In the genomic region with DNA sequence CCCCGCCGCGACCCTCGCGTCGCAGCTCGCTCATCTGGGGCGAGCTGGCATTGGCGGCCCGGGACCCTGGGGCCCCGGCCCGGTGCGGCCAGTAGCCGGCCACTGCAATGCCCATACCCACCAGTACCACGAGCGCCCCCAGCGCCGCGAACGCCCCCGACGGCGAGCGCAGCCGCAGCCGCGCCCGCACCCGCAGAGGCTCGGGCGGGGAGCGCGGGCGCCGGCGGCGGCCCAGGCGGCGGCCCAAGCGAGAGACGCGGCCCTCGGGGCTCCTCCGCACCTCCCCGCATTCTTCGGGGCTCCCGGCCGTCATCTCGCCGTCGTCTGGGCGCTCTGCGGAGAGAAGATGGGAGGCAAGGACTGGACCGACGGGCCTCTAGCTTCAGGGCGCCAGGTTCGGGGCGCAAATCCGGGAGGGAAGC, we compare ENCODE assay signal across 10 cellular contexts. TPM values are rescaled to one million over a fixed set of nuclear protein-coding genes. Genes with fewer than 3 reads are reported as not detected.
DNase-seq lines count a peak whose midpoint lies in the region; ATAC-seq, FAIRE-seq and TF ChIP-seq lines count a peak whose summit lies in the region.
"Had no signal": no experiment of that assay in that cellular context is flagged by ENCODE, and none has a peak within 500 bp of the region (broad histone marks: within the 10 kb centered on the region; RNA-seq: fewer than 3 reads in every experiment).

No MANE protein-coding gene starts in this region.

- TF ChIP-seq CTCF in HFF-Myc (IDR thresholded peaks at IDR 0.05; ENCODE audit: low read depth, low read length, missing control alignments) (no peak), epithelial cell of esophagus (IDR thresholded peaks at IDR 0.05; ENCODE audit: insufficient read depth, low read depth, low read length, missing control alignments) (no peak), neural progenitor cell (IDR thresholded peaks at IDR 0.05) (peak; percentile 22)

- H3K4me3 ChIP-seq in HFF-Myc (replicated peaks; ENCODE audit: low read depth, low read length), result peak overlapping the region; percentile 35
- H3K4me3 ChIP-seq in epithelial cell of esophagus (ENCODE audit: low read length), result peak overlapping the region; percentile 5
- peak overlapping the region; percentile 59 for H3K4me3 ChIP-seq in neural progenitor cell
- H3K4me3 ChIP-seq: SJSA1 had no signal

- H3K4me3 Mint-ChIP-seq in neural progenitor cell, result peak overlapping the region; percentile 43
- H3K4me3 Mint-ChIP-seq in stimulated activated memory B cell treated with anti-CD40 and anti-IgM and Interleukin-4, amounts not matched to agents 10 μg/mL and 1 μg/mL and 100 μg/mL, for 72 hours, result no peak overlapping the region

- H3K9me3 ChIP-seq in neural progenitor cell (ENCODE audit: low read depth), result no peaks in the 10 kb centered on the region
- H3K9me3 ChIP-seq: SJSA1 had no signal

- H2AFZ ChIP-seq in neural progenitor cell (replicated peaks), result peak overlapping the region; percentile 88

- H3K36me3 ChIP-seq in neural progenitor cell, result no peaks in the 10 kb centered on the region

- H3K27me3 Mint-ChIP-seq in neural progenitor cell (ENCODE audit: insufficient read depth, low read depth), result peaks cover 19% of the 10 kb centered on the region
- H3K27me3 Mint-ChIP-seq in stimulated activated memory B cell treated with anti-CD40 and anti-IgM and Interleukin-4, amounts not matched to agents 10 μg/mL and 1 μg/mL and 100 μg/mL, for 72 hours, result peaks cover 30% of the 10 kb centered on the region

- H3K9ac ChIP-seq in neural progenitor cell, result no peak overlapping the region

- peaks cover 63% of the 10 kb centered on the region for H3K27me3 ChIP-seq in neural progenitor cell
- H3K27me3 ChIP-seq: SJSA1 had no signal

- H3K79me2 ChIP-seq in neural progenitor cell (ENCODE audit: low read depth), result no peaks in the 10 kb centered on the region

- peaks cover 18% of the 10 kb centered on the region for H3K4me1 ChIP-seq in neural progenitor cell

- no peak overlapping the region for H3K27ac Mint-ChIP-seq in neural progenitor cell
- H3K27ac Mint-ChIP-seq in stimulated activated memory B cell treated with anti-CD40 and anti-IgM and Interleukin-4, amounts not matched to agents 10 μg/mL and 1 μg/mL and 100 μg/mL, for 72 hours, result no peak overlapping the region

- H3F3A ChIP-seq in neural progenitor cell (ENCODE audit: low read depth), result peaks cover 46% of the 10 kb centered on the region

- no peak for FAIRE-seq in frontal cortex (lab: Jason Lieb, UNC)
- FAIRE-seq: colon had no signal

- peak overlapping the region; percentile 74 for H3K4me2 ChIP-seq in neural progenitor cell

- H3K9me3 Mint-ChIP-seq in neural progenitor cell, result no peaks in the 10 kb centered on the region
- no peaks in the 10 kb centered on the region for H3K9me3 Mint-ChIP-seq in stimulated activated memory B cell treated with anti-CD40 and anti-IgM and Interleukin-4, amounts not matched to agents 10 μg/mL and 1 μg/mL and 100 μg/mL, for 72 hours

- DNase-seq in AG20443 (ENCODE audit: low spot score), result peak; percentile 34
- DNase-seq in HFF-Myc (ENCODE audit: extremely low read depth, low read depth), result no peak
- DNase-seq in epithelial cell of esophagus (ENCODE audit: low read depth), result no peak
- DNase-seq in neural progenitor cell (ENCODE audit: low spot score), result no peak
- no peak for DNase-seq in A172 (ENCODE audit: low spot score)
- no peak for DNase-seq in frontal cortex (ENCODE audit: low spot score in 2 of 2)

- H4K20me1 ChIP-seq in neural progenitor cell (ENCODE audit: low read depth), result peaks cover 16% of the 10 kb centered on the region

- no peak overlapping the region for H3K27ac ChIP-seq in neural progenitor cell
- H3K27ac ChIP-seq: SJSA1 had no signal

- peaks cover 12% of the 10 kb centered on the region for H3K36me3 Mint-ChIP-seq in neural progenitor cell
- H3K36me3 Mint-ChIP-seq in stimulated activated memory B cell treated with anti-CD40 and anti-IgM and Interleukin-4, amounts not matched to agents 10 μg/mL and 1 μg/mL and 100 μg/mL, for 72 hours, result peaks cover 22% of the 10 kb centered on the region

- no peak for ATAC-seq in GM18520 (IDR thresholded peaks at IDR 0.05; ENCODE audit: unreplicated experiment)
- ATAC-seq in stimulated activated memory B cell treated with anti-CD40 and anti-IgM and Interleukin-4, amounts not matched to agents 10 μg/mL and 1 μg/mL and 100 μg/mL, for 72 hours, result no peak

- H3K4me1 Mint-ChIP-seq in neural progenitor cell, result peaks cover 12% of the 10 kb centered on the region
- peaks cover 21% of the 10 kb centered on the region for H3K4me1 Mint-ChIP-seq in stimulated activated memory B cell treated with anti-CD40 and anti-IgM and Interleukin-4, amounts not matched to agents 10 μg/mL and 1 μg/mL and 100 μg/mL, for 72 hours

RNA-seq across cellular contexts. Expression of a gene that starts 2.2 kb away (rescaled TPM):
- total RNA-seq in neural progenitor cell (ENCODE audit: low replicate concordance), result 0.56 and 1.1 TPM in 2 replicates
- total RNA-seq in A172 (2014; rRNA removed; shearing (Covaris generic)), result 0.03 and 0.43 TPM in 2 replicates
- 0.82 TPM for total RNA-seq in frontal cortex

Comparison
In these comparisons a context has a peak if more than half of its experiments do, and no peak if none do; other contexts are left out.
1. H3K4me3 ChIP-seq: peak in every context shown above with its lines; median percentile 59 in neural progenitor cell; 35 in HFF-Myc; 5 in epithelial cell of esophagus.